Comparison of ENCODE assay signal across 12 cellular contexts in the genomic region with DNA sequence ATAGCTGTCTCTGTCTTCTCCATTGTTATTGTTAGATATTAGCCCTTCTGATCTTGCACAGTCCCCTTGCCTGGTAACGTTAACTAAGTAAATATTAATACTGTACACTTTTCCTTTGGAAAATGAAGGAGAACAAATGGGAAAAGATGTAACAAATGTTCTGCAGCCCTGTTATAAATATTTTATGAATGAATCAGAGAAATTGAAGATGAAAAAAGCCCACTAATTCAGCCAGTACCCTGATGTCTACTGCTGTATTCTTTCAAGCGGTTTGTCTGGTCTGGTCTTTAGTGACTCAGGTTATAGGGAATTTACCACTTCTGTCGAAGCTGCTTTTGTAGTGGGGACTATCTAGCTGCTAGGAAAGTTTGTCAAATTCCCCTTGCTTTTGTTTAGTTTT.
DNase-seq lines count a peak whose midpoint lies in the region; ATAC-seq, FAIRE-seq and TF ChIP-seq lines count a peak whose summit lies in the region.
"Had no signal": no experiment of that assay in that cellular context is flagged by ENCODE, and none has a peak within 500 bp of the region (broad histone marks: within the 10 kb centered on the region; RNA-seq: fewer than 3 reads in every experiment).

No MANE protein-coding gene starts in this region.

- H3K4me1 Mint-ChIP-seq in T-helper 2 cell treated with Interferon-gamma antibody and Interleukin-4, amounts not matched to agents 5 μg/mL and 100 μg/mL, for 36 hours (ENCODE audit: low read depth): peaks cover 17% of the 10 kb centered on the region
- H3K4me1 Mint-ChIP-seq in activated naive CD8-positive, alpha-beta T cell treated with anti-CD3 and anti-CD28 coated beads, Interleukin-2, amount 50 U/mL, for 24 hours: peaks cover 59% of the 10 kb centered on the region

- no peaks in the 10 kb centered on the region for H3K36me3 Mint-ChIP-seq in T-helper 2 cell treated with Interferon-gamma antibody and Interleukin-4, amounts not matched to agents 5 μg/mL and 100 μg/mL, for 36 hours (ENCODE audit: low read depth)
- peaks cover 10% of the 10 kb centered on the region for H3K36me3 Mint-ChIP-seq in activated naive CD8-positive, alpha-beta T cell treated with anti-CD3 and anti-CD28 coated beads, Interleukin-2, amount 50 U/mL, for 24 hours (ENCODE audit: low read depth)
- H3K36me3 Mint-ChIP-seq: brain had no signal

- no peak for TF ChIP-seq CTCF in coronary artery (IDR thresholded peaks at IDR 0.05)

- peaks cover 5% of the 10 kb centered on the region for H3K9me3 Mint-ChIP-seq in T-helper 2 cell treated with Interferon-gamma antibody and Interleukin-4, amounts not matched to agents 5 μg/mL and 100 μg/mL, for 36 hours
- H3K9me3 Mint-ChIP-seq in activated naive CD8-positive, alpha-beta T cell treated with anti-CD3 and anti-CD28 coated beads, Interleukin-2, amount 50 U/mL, for 24 hours: peaks cover 24% of the 10 kb centered on the region
- H3K9me3 Mint-ChIP-seq: T-cell had no signal

- no peak for TF ChIP-seq POLR2A in GM12891 (IDR thresholded peaks at IDR 0.05; ENCODE audit: low read depth, low read length)

- no peak overlapping the region for H3K27ac Mint-ChIP-seq in T-helper 2 cell treated with Interferon-gamma antibody and Interleukin-4, amounts not matched to agents 5 μg/mL and 100 μg/mL, for 36 hours
- H3K27ac Mint-ChIP-seq in activated naive CD8-positive, alpha-beta T cell treated with anti-CD3 and anti-CD28 coated beads, Interleukin-2, amount 50 U/mL, for 24 hours: peak overlapping the region; percentile 97
- H3K27ac Mint-ChIP-seq: brain had no signal

- H3K4me3 ChIP-seq in coronary artery: no peak overlapping the region

- FAIRE-seq in GM12891 (lab: Jason Lieb, UNC): no peak

- DNase-seq in T-helper 2 cell treated with Interferon-gamma antibody and Interleukin-4, amounts not matched to agents 5 μg/mL and 100 μg/mL, for 36 hours (ENCODE audit: low spot score): peak; percentile 28
- DNase-seq in T-helper 2 cell (no peak), non-pigmented ciliary epithelial cell (ENCODE audit: low read depth) (peak; percentile 94), GM19238 (ENCODE audit: insufficient read length, low spot score) (no peak), coronary artery (ENCODE audit: low spot score) (no peak), GM12891 (ENCODE audit: insufficient read length, low spot score) (no peak)
- no peak for DNase-seq in activated naive CD8-positive, alpha-beta T cell treated with anti-CD3 and anti-CD28 coated beads, Interleukin-2, amount 50 U/mL, for 24 hours
- DNase-seq: 8988T, NCI-H187 treated with DMSO at 0.1 percent for 48 hours, T-cell had no signal

- ATAC-seq in HG02763 (IDR thresholded peaks at IDR 0.05; ENCODE audit: unreplicated experiment): peak; percentile 62
- peak; percentile 77 for ATAC-seq in activated naive CD8-positive, alpha-beta T cell treated with anti-CD3 and anti-CD28 coated beads, Interleukin-2, amount 50 U/mL, for 24 hours
- ATAC-seq: T-cell had no signal

- H3K27me3 Mint-ChIP-seq in T-helper 2 cell treated with Interferon-gamma antibody and Interleukin-4, amounts not matched to agents 5 μg/mL and 100 μg/mL, for 36 hours (ENCODE audit: low read depth): no peaks in the 10 kb centered on the region
- no peaks in the 10 kb centered on the region for H3K27me3 Mint-ChIP-seq in activated naive CD8-positive, alpha-beta T cell treated with anti-CD3 and anti-CD28 coated beads, Interleukin-2, amount 50 U/mL, for 24 hours
- H3K27me3 Mint-ChIP-seq: T-cell had no signal

- H3K27ac ChIP-seq in coronary artery: no peak overlapping the region

- H3K4me3 Mint-ChIP-seq in T-helper 2 cell treated with Interferon-gamma antibody and Interleukin-4, amounts not matched to agents 5 μg/mL and 100 μg/mL, for 36 hours: no peak overlapping the region
- no peak overlapping the region for H3K4me3 Mint-ChIP-seq in activated naive CD8-positive, alpha-beta T cell treated with anti-CD3 and anti-CD28 coated beads, Interleukin-2, amount 50 U/mL, for 24 hours
- H3K4me3 Mint-ChIP-seq: brain, T-cell had no signal

TF ChIP-seq in GM12891, 5 proteins besides CTCF, POLR2A, EP300 and RAD21:
- TF ChIP-seq POU2F2 (IDR thresholded peaks at IDR 0.05; ENCODE audit: low read depth, low read length) (no peak), POLR2AphosphoS5 (IDR thresholded peaks at IDR 0.05; ENCODE audit: low read depth, low read length) (no peak), PAX5 (IDR thresholded peaks at IDR 0.05; ENCODE audit: insufficient read depth, low read length, severe bottlenecking) (no peak), TAF1 (IDR thresholded peaks at IDR 0.05; ENCODE audit: low read depth, low read length) (no peak), SPI1 (IDR thresholded peaks at IDR 0.05; ENCODE audit: low read depth, low read length) (no peak)

Comparison
In these comparisons a context has a peak if more than half of its experiments do, and no peak if none do; other contexts are left out.
1. DNase-seq: peak in T-helper 2 cell treated with Interferon-gamma antibody and Interleukin-4, amounts not matched to agents 5 μg/mL and 100 μg/mL, for 36 hours (single experiment) and non-pigmented ciliary epithelial cell (single experiment); none in T-helper 2 cell (0 of 5), activated naive CD8-positive, alpha-beta T cell treated with anti-CD3 and anti-CD28 coated beads, Interleukin-2, amount 50 U/mL, for 24 hours (single experiment), GM19238 (single experiment), coronary artery (single experiment) and GM12891 (single experiment).